2 cellular contexts compared by ENCODE assay signal in genomic region chr1:8873506-8874229, GRCh38.
TF ChIP-seq lines count a peak whose summit lies in the region.

No MANE protein-coding gene starts in this region.

TF ChIP-seq in IMR-90, 13 proteins besides CTCF, POLR2A, EP300 and RAD21:
- TF ChIP-seq ELK1 (IDR thresholded peaks at IDR 0.05; ENCODE audit: borderline replicate concordance, low read depth, low read length), result no peak
- 0 out of 2 replicates have a peak, but pooled peaks have one; percentile 10 for TF ChIP-seq SMC3 (IDR thresholded peaks at IDR 0.05; ENCODE audit: low read depth, low read length)
- TF ChIP-seq NFE2L2 (IDR thresholded peaks at IDR 0.05; ENCODE audit: low read depth, low read length), result peak; percentile 84
- TF ChIP-seq MAZ (IDR thresholded peaks at IDR 0.05; ENCODE audit: borderline replicate concordance, low read depth, low read length), result peak; percentile 75; the same call in 1 of the 2 replicates
- TF ChIP-seq RCOR1 (IDR thresholded peaks at IDR 0.05; ENCODE audit: insufficient replicate concordance, low read length), result no peak
- no peak for TF ChIP-seq CHD1 (IDR thresholded peaks at IDR 0.05; ENCODE audit: low read depth, low read length)
- TF ChIP-seq MXI1 (IDR thresholded peaks at IDR 0.05; ENCODE audit: borderline replicate concordance, low read depth, low read length), result peak; percentile 98
- peak; percentile 33; the same call in 1 of the 2 replicates for TF ChIP-seq USF2 (IDR thresholded peaks at IDR 0.05; ENCODE audit: low read depth, low read length)
- TF ChIP-seq MAFK (IDR thresholded peaks at IDR 0.05; ENCODE audit: low read depth, low read length), result peak; percentile 58
- TF ChIP-seq FOS (IDR thresholded peaks at IDR 0.05; ENCODE audit: low read depth, low read length), result peak; percentile 97
- TF ChIP-seq BHLHE40 (IDR thresholded peaks at IDR 0.05; ENCODE audit: low read depth, low read length), result peak; percentile 50; the same call in 1 of the 2 replicates
- 0 out of 2 replicates have a peak, but pooled peaks have one; percentile 22 for TF ChIP-seq CEBPB (IDR thresholded peaks at IDR 0.05; ENCODE audit: low read depth, low read length)
- no peak for TF ChIP-seq RFX5 (IDR thresholded peaks at IDR 0.05; ENCODE audit: low read depth, low read length)

TF ChIP-seq in GM12891, 5 proteins besides CTCF, POLR2A, EP300 and RAD21:
- TF ChIP-seq TAF1 (IDR thresholded peaks at IDR 0.05; ENCODE audit: low read depth, low read length), result no peak
- TF ChIP-seq PAX5 (IDR thresholded peaks at IDR 0.05; ENCODE audit: insufficient read depth, low read length, severe bottlenecking), result no peak
- TF ChIP-seq SPI1 (IDR thresholded peaks at IDR 0.05; ENCODE audit: low read depth, low read length), result no peak
- TF ChIP-seq POLR2AphosphoS5 (IDR thresholded peaks at IDR 0.05; ENCODE audit: low read depth, low read length), result no peak
- TF ChIP-seq POU2F2 (IDR thresholded peaks at IDR 0.05; ENCODE audit: low read depth, low read length), result no peak
